ENCODE assay signal across 2 cellular contexts in the genomic region with DNA sequence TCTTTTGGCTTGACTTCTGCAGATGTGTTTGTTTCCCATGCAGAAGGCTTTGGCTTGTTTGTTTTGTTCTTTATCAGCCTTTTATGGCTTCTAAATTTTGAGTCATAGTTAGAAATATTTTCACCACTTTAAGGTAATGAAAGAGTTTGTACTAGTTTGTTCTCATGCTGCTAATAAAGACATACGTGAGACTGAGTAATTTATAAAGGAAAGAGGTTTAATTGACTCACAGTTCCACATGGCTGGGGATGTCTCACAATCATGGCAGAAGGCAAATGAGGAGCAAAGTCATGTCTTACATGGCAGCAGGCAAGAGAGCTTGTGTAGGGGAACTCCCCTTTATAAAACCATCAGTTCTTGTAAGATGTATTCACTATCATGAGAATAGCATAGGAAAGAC. TPM values are rescaled to one million over a fixed set of nuclear protein-coding genes. Genes with fewer than 3 reads are reported as not detected.
"Had no signal": no experiment of that assay in that cellular context is flagged by ENCODE, and none has a peak within 500 bp of the region (broad histone marks: within the 10 kb centered on the region; RNA-seq: fewer than 3 reads in every experiment).

No MANE protein-coding gene starts in this region.

RNA-seq across cellular contexts. Expression of gene TSTD1, which starts 11.8 kb away (rescaled TPM):
- total RNA-seq: chondrocyte had no signal

RNA-seq across cellular contexts. Expression of gene ARHGAP30, which starts 42.7 kb away (rescaled TPM):
- total RNA-seq: chondrocyte, glomerular endothelial cell had no signal
